18 cellular contexts compared by ENCODE assay signal in genomic region chr3:10555263-10555662, GRCh38. TPM values are rescaled to one million over a fixed set of nuclear protein-coding genes. Genes with fewer than 3 reads are reported as not detected.
DNase-seq lines count a peak whose midpoint lies in the region; ATAC-seq and TF ChIP-seq lines count a peak whose summit lies in the region.
"Had no signal": no experiment of that assay in that cellular context is flagged by ENCODE, and none has a peak within 500 bp of the region (broad histone marks: within the 10 kb centered on the region; RNA-seq: fewer than 3 reads in every experiment).

No MANE protein-coding gene starts in this region.

- intact Hi-C loops in cardiac septum (cut with DNase I): no loop called here

- H3K9me3 ChIP-seq in right atrium auricular region: no peaks in the 10 kb centered on the region

- TF ChIP-seq CTCF in right atrium auricular region (IDR thresholded peaks at IDR 0.05) (no peak), coronary artery (IDR thresholded peaks at IDR 0.05) (no peak)

- no peaks in the 10 kb centered on the region for H3K4me1 ChIP-seq in right atrium auricular region

- H3K27ac ChIP-seq in right atrium auricular region: no peak overlapping the region
- H3K27ac ChIP-seq in coronary artery: no peak overlapping the region

- no peak for ATAC-seq in GM18520 (IDR thresholded peaks at IDR 0.05; ENCODE audit: unreplicated experiment)
- no peak for ATAC-seq in GM18873 (IDR thresholded peaks at IDR 0.05; ENCODE audit: low FRiP score, unreplicated experiment)

- H3K36me3 ChIP-seq in right atrium auricular region: no peaks in the 10 kb centered on the region

- DNase-seq in cardiac septum (ENCODE audit: low spot score) (peak; percentile 29), right atrium auricular region (ENCODE audit: low spot score) (no peak), coronary artery (ENCODE audit: low spot score) (peak; percentile 40), mesenteric fat pad (ENCODE audit: low spot score) (peak; percentile 30), NCI-H1694 treated with DMSO at 0.1 percent for 48 hours (lab: John Stamatoyannopoulos, UW) (no peak)
- DNase-seq: DMS 273 treated with DMSO at 0.1 percent for 48 hours, GDM1, IMR-90, Kasumi-1, MM.1S, NCI-H1105, NCI-H187, NCI-H345, NCI-H526 treated with DMSO at 0.1 percent for 48 hours, SHP77 treated with DMSO at 0.1 percent for 48 hours had no signal

- H3K27me3 ChIP-seq in right atrium auricular region: no peaks in the 10 kb centered on the region

- H3K4me3 ChIP-seq in right atrium auricular region (no peak overlapping the region), coronary artery (no peak overlapping the region)

RNA-seq across cellular contexts. Expression of gene ATP2B2, which starts 49.9 kb away (rescaled TPM):
- total RNA-seq in cardiac septum (0.13 TPM), right atrium auricular region (under 1 TPM; 0.12 to 0.15 TPM), mesenteric fat pad (0.16 TPM)
- total RNA-seq: HT-29 had no signal

Comparison
In these comparisons a context has a peak if more than half of its experiments do, and no peak if none do; other contexts are left out.
1. DNase-seq: peak in cardiac septum (single experiment), coronary artery (single experiment) and mesenteric fat pad (single experiment); none in right atrium auricular region (single experiment) and NCI-H1694 treated with DMSO at 0.1 percent for 48 hours (single experiment).